ENCODE assay signal across 2 cellular contexts in the genomic region with DNA sequence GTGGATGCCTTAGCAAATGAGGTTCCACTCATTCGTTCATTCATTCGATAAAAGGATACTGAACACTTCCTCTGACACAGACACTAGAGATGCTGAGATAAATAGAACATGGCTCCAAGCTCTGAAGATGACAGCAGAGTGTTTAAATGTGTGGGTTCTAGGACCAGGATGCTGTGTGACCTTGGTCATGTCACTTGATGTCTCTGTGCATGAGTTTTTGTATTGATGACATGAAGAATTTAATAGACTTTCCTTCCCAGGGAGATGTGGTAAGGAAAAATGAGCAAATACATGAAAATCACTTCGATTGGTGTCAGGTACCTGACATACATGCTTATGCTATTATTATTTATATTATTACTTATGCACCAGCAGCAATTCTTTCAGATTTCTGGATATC.
TF ChIP-seq lines count a peak whose summit lies in the region.

No MANE protein-coding gene starts in this region.

TF ChIP-seq in GM23338, 12 proteins besides CTCF, POLR2A, EP300 and RAD21:
- TF ChIP-seq ZNF331 (CRISPR knock-in tag; IDR thresholded peaks at IDR 0.05; ENCODE audit: low read depth) (no peak), JUNB (IDR thresholded peaks at IDR 0.05; ENCODE audit: unreplicated experiment) (no peak), EZH2 (IDR thresholded peaks at IDR 0.05; ENCODE audit: low read depth, unreplicated experiment) (no peak), CREB1 (CRISPR knock-in tag; IDR thresholded peaks at IDR 0.05; ENCODE audit: low read depth) (no peak), EZH2phosphoT487 (IDR thresholded peaks at IDR 0.05; ENCODE audit: unreplicated experiment) (no peak), ZNF114 (CRISPR knock-in tag; IDR thresholded peaks at IDR 0.05) (no peak)

TF ChIP-seq in K562, 482 proteins besides CTCF, POLR2A, EP300 and RAD21:
- no peak for TF ChIP-seq ZBTB40 (IDR thresholded peaks at IDR 0.05)
- TF ChIP-seq ZBTB40 (CRISPR knock-in tag; IDR thresholded peaks at IDR 0.05), result no peak
- TF ChIP-seq STAT5B (CRISPR knock-in tag; IDR thresholded peaks at IDR 0.05), result no peak
- TF ChIP-seq OTX1 (CRISPR knock-in tag; IDR thresholded peaks at IDR 0.05), result no peak
- no peak for TF ChIP-seq YBX1 (IDR thresholded peaks at IDR 0.05)
- peak; percentile 61 for TF ChIP-seq RBM25 (IDR thresholded peaks at IDR 0.05; ENCODE audit: low read depth, low read length, severe bottlenecking)
- TF ChIP-seq, protein P1, sequence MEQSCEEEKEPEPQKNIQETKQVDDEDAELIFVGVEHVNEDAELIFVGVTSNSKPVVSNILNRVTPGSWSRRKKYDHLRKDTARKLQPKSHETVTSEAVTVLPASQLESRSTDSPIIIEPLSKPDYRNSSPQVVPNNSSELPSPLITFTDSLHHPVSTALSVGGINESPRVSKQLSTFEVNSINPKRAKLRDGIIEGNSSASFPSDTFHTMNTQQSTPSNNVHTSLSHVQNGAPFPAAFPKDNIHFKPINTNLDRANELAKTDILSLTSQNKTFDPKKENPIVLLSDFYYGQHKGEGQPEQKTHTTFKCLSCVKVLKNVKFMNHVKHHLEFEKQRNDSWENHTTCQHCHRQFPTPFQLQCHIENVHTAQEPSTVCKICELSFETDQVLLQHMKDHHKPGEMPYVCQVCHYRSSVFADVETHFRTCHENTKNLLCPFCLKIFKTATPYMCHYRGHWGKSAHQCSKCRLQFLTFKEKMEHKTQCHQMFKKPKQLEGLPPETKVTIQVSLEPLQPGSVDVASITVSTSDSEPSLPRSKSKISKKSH (CRISPR knock-in tag; IDR thresholded peaks at IDR 0.05), result no peak
- TF ChIP-seq, protein P2, sequence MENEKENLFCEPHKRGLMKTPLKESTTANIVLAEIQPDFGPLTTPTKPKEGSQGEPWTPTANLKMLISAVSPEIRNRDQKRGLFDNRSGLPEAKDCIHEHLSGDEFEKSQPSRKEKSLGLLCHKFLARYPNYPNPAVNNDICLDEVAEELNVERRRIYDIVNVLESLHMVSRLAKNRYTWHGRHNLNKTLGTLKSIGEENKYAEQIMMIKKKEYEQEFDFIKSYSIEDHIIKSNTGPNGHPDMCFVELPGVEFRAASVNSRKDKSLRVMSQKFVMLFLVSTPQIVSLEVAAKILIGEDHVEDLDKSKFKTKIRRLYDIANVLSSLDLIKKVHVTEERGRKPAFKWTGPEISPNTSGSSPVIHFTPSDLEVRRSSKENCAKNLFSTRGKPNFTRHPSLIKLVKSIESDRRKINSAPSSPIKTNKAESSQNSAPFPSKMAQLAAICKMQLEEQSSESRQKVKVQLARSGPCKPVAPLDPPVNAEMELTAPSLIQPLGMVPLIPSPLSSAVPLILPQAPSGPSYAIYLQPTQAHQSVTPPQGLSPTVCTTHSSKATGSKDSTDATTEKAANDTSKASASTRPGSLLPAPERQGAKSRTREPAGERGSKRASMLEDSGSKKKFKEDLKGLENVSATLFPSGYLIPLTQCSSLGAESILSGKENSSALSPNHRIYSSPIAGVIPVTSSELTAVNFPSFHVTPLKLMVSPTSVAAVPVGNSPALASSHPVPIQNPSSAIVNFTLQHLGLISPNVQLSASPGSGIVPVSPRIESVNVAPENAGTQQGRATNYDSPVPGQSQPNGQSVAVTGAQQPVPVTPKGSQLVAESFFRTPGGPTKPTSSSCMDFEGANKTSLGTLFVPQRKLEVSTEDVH (IDR thresholded peaks at IDR 0.05; ENCODE audit: low read depth, partially characterized antibody), result no peak
- peak; percentile 63; the same call in 1 of the 2 replicates for TF ChIP-seq BCOR (IDR thresholded peaks at IDR 0.05)
- TF ChIP-seq, protein P3, sequence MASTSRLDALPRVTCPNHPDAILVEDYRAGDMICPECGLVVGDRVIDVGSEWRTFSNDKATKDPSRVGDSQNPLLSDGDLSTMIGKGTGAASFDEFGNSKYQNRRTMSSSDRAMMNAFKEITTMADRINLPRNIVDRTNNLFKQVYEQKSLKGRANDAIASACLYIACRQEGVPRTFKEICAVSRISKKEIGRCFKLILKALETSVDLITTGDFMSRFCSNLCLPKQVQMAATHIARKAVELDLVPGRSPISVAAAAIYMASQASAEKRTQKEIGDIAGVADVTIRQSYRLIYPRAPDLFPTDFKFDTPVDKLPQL (IDR thresholded peaks at IDR 0.05; ENCODE audit: extremely low read depth, insufficient read length), result no peak
- no peak for TF ChIP-seq ZNF165 (CRISPR knock-in tag; IDR thresholded peaks at IDR 0.05; ENCODE audit: borderline replicate concordance)
- TF ChIP-seq VEZF1 (CRISPR knock-in tag; IDR thresholded peaks at IDR 0.05), result no peak
- TF ChIP-seq CCAR2 (IDR thresholded peaks at IDR 0.05; ENCODE audit: low read depth, low read length), result no peak
- peak in 1 of 2 experiments; percentile 52; a peak in 1 of 4 replicates for TF ChIP-seq KDM1A (IDR thresholded peaks at IDR 0.05)
- no peak for TF ChIP-seq UBTF (IDR thresholded peaks at IDR 0.05; ENCODE audit: borderline replicate concordance in 1 of 2, low read depth in 2 of 2, low read length in 2 of 2)
- no peak for TF ChIP-seq SETDB1 (IDR thresholded peaks at IDR 0.05; ENCODE audit: low read length)
- peak; percentile 75 for TF ChIP-seq ZFP36 (IDR thresholded peaks at IDR 0.05; ENCODE audit: low read depth, low read length, partially characterized antibody)
TF ChIP-seq in K562: peak in this region for 4.
